ENCODE assay signal across 27 cellular contexts in genomic region chr6:109671721-109672120, GRCh38. TPM values are rescaled to one million over a fixed set of nuclear protein-coding genes. Genes with fewer than 3 reads are reported as not detected.
DNase-seq lines count a peak whose midpoint lies in the region; ATAC-seq and TF ChIP-seq lines count a peak whose summit lies in the region.
"Had no signal": no experiment of that assay in that cellular context is flagged by ENCODE, and none has a peak within 500 bp of the region (broad histone marks: within the 10 kb centered on the region; RNA-seq: fewer than 3 reads in every experiment).

No MANE protein-coding gene starts in this region.

- H3K4me2 ChIP-seq in GM23338, result 0 out of 2 replicates have a peak overlapping the region, but pooled peaks have one; percentile 22
- H3K4me2 ChIP-seq in smooth muscle cell, result peak overlapping the region; percentile 70
- H3K4me2 ChIP-seq: hepatocyte had no signal

- ATAC-seq in GM23338, result no peak
- ATAC-seq: activated CD4-positive, CD25-positive, alpha-beta regulatory T cell treated with anti-CD3 and anti-CD28 coated beads, Interleukin-2, amount 50 U/mL, for 24 hours; activated CD8-positive, alpha-beta T cell treated with anti-CD3 and anti-CD28 coated beads, Interleukin-2, amount 10 ng/mL, durations not matched to agents 7 days and 5 days; left lung; naive thymus-derived CD8-positive, alpha-beta T cell; Panc1 had no signal

- H3K4me3 ChIP-seq in GM23338, result no peak overlapping the region
- H3K4me3 ChIP-seq in adipocyte (ENCODE audit: low read length), result no peak overlapping the region
- H3K4me3 ChIP-seq in smooth muscle cell, result no peak overlapping the region
- H3K4me3 ChIP-seq: hepatocyte, left lung, right atrium auricular region, transverse colon had no signal

- no peak for DNase-seq in GM23338 (ENCODE audit: low spot score)
- peak; percentile 54 for DNase-seq in adipocyte (ENCODE audit: low read depth)
- peak; percentile 42 for DNase-seq in fibroblast of peridontal ligament (ENCODE audit: extremely low read depth)
- DNase-seq in smooth muscle cell (lab: John Stamatoyannopoulos, UW; ENCODE audit: unreplicated experiment), result no peak
- DNase-seq in CD14-positive monocyte (ENCODE audit: low spot score), result no peak
- no peak for DNase-seq in stimulated activated CD4-positive, alpha-beta T cell treated with anti-CD3 and anti-CD28 coated beads, Interleukin-15, amount 100 ng/mL, for 24 hours
- DNase-seq in effector CD4-positive, alpha-beta T cell, result no peak
- DNase-seq: activated CD8-positive, alpha-beta T cell treated with anti-CD3 and anti-CD28 coated beads, Interleukin-2, amount 10 ng/mL, durations not matched to agents 7 days and 5 days; activated naive CD4-positive, alpha-beta T cell treated with Interleukin-2 at 50 U/mL for 16 hours; amygdala; central memory CD4-positive, alpha-beta T cell; DMS153; foreskin melanocyte; GF-D8; KG1; left lung; naive thymus-derived CD8-positive, alpha-beta T cell; NCI-H146; NCI-H510A; NK-92 treated with Interleukin-12 subunit alpha and Interleukin-12 subunit beta, amount 100 ng/mL, for 24 hours; SIG-M5; transverse colon had no signal

- H3K4me1 Mint-ChIP-seq in GM23338, result peaks cover 13% of the 10 kb centered on the region
- no peaks in the 10 kb centered on the region for H3K4me1 Mint-ChIP-seq in CD14-positive monocyte
- H3K4me1 Mint-ChIP-seq: naive thymus-derived CD8-positive, alpha-beta T cell had no signal

- no peak overlapping the region for H3K4me3 Mint-ChIP-seq in GM23338
- no peak overlapping the region for H3K4me3 Mint-ChIP-seq in CD14-positive monocyte
- H3K4me3 Mint-ChIP-seq: activated CD8-positive, alpha-beta T cell treated with anti-CD3 and anti-CD28 coated beads, Interleukin-2, amount 10 ng/mL, durations not matched to agents 7 days and 5 days; B cell; naive thymus-derived CD8-positive, alpha-beta T cell had no signal

- H3K27me3 Mint-ChIP-seq in GM23338 (ENCODE audit: insufficient read depth, low read depth, poor library complexity) (no peaks in the 10 kb centered on the region), CD14-positive monocyte (ENCODE audit: low read depth in 3 of 3) (no peaks in the 10 kb centered on the region)
- H3K27me3 Mint-ChIP-seq: B cell; naive thymus-derived CD8-positive, alpha-beta T cell had no signal

- H3K9ac ChIP-seq in adipocyte (ENCODE audit: low read length) (no peak overlapping the region), smooth muscle cell (ENCODE audit: low read depth) (no peak overlapping the region)

- H3K4me1 ChIP-seq in GM23338 (ENCODE audit: insufficient read depth) (peaks cover 15% of the 10 kb centered on the region; the same call in 1 of the 2 replicates), adipocyte (ENCODE audit: control insufficient read depth, insufficient read depth, low read length) (peaks cover 4% of the 10 kb centered on the region), smooth muscle cell (ENCODE audit: low read depth) (peaks cover 7% of the 10 kb centered on the region)
- H3K4me1 ChIP-seq: left lung, right atrium auricular region, transverse colon had no signal

- H3K27ac Mint-ChIP-seq in GM23338, result no peak overlapping the region
- H3K27ac Mint-ChIP-seq in CD14-positive monocyte, result no peak overlapping the region
- H3K27ac Mint-ChIP-seq: activated CD8-positive, alpha-beta T cell treated with anti-CD3 and anti-CD28 coated beads, Interleukin-2, amount 10 ng/mL, durations not matched to agents 7 days and 5 days; B cell had no signal

- H4K20me1 ChIP-seq in GM23338 (replicated peaks; ENCODE audit: insufficient read depth) (no peaks in the 10 kb centered on the region), smooth muscle cell (ENCODE audit: low read depth) (no peaks in the 10 kb centered on the region)

- no peak overlapping the region for H3K27ac ChIP-seq in GM23338 (ENCODE audit: low read depth)
- H3K27ac ChIP-seq in smooth muscle cell (ENCODE audit: low read depth), result peak overlapping the region; percentile 25
- H3K27ac ChIP-seq: hepatocyte, left lung, right atrium auricular region, transverse colon had no signal

- H3K79me2 ChIP-seq in GM23338 (replicated peaks; ENCODE audit: insufficient read depth) (no peaks in the 10 kb centered on the region), smooth muscle cell (ENCODE audit: low read depth) (no peaks in the 10 kb centered on the region)
- H3K79me2 ChIP-seq: hepatocyte had no signal

- H3F3A ChIP-seq in GM23338 (replicated peaks; ENCODE audit: low read depth), result no peaks in the 10 kb centered on the region
- H3F3A ChIP-seq in smooth muscle cell (ENCODE audit: low read depth), result no peaks in the 10 kb centered on the region

- H3K9me3 Mint-ChIP-seq in GM23338 (no peaks in the 10 kb centered on the region), CD14-positive monocyte (peaks cover 0 to 6% (median 2%) of the 10 kb centered on the region in 7 donors)

- H3K36me3 Mint-ChIP-seq in GM23338 (ENCODE audit: low read depth), result no peaks in the 10 kb centered on the region; the same call in 2 of the 3 replicates
- H3K36me3 Mint-ChIP-seq in CD14-positive monocyte, result peaks cover 8 to 17% of the 10 kb centered on the region in 2 donors

- H3K27me3 ChIP-seq in GM23338 (ENCODE audit: insufficient read depth) (no peaks in the 10 kb centered on the region), adipocyte (replicated peaks; ENCODE audit: control insufficient read depth, insufficient read depth, low read length) (no peaks in the 10 kb centered on the region), smooth muscle cell (ENCODE audit: low read depth) (no peaks in the 10 kb centered on the region)
- H3K27me3 ChIP-seq: hepatocyte, left lung, right atrium auricular region, transverse colon had no signal

- H3K36me3 ChIP-seq in GM23338 (ENCODE audit: insufficient read depth), result no peaks in the 10 kb centered on the region
- no peaks in the 10 kb centered on the region for H3K36me3 ChIP-seq in adipocyte (ENCODE audit: control insufficient read depth, insufficient read depth, low read length, severe bottlenecking)
- H3K36me3 ChIP-seq in smooth muscle cell (ENCODE audit: low read depth), result no peaks in the 10 kb centered on the region
- H3K36me3 ChIP-seq: right atrium auricular region had no signal

- TF ChIP-seq CTCF in GM23338 (conservative IDR thresholded peaks at IDR 0.05; ENCODE audit: low read depth in 2 of 2) (no peak), smooth muscle cell (IDR thresholded peaks at IDR 0.05; ENCODE audit: borderline replicate concordance, insufficient read depth, poor library complexity, severe bottlenecking) (no peak), CD14-positive monocyte (IDR thresholded peaks at IDR 0.05) (no peak)

- no peaks in the 10 kb centered on the region for H3K9me2 ChIP-seq in GM23338 (ENCODE audit: insufficient read depth)

- H3K9me3 ChIP-seq in adipocyte (ENCODE audit: control insufficient read depth, low read length) (no peaks in the 10 kb centered on the region), smooth muscle cell (replicated peaks; ENCODE audit: low read depth) (no peaks in the 10 kb centered on the region)
- H3K9me3 ChIP-seq: left lung, right atrium auricular region, transverse colon had no signal

- 24% methylated on average over 1 of the region's 1 CpG for WGBS in smooth muscle cell (ENCODE audit: low lambda C conversion rate)

- no peak overlapping the region for H2AFZ ChIP-seq in GM23338
- no peak overlapping the region for H2AFZ ChIP-seq in smooth muscle cell (ENCODE audit: low read depth)
- H2AFZ ChIP-seq: hepatocyte had no signal

- intact Hi-C loops in CD14-positive monocyte (cut with micrococcal nuclease), result no loop called here

TF ChIP-seq in GM23338, 12 proteins besides CTCF, POLR2A, EP300 and RAD21 (continues in another document):
- TF ChIP-seq, protein P1, sequence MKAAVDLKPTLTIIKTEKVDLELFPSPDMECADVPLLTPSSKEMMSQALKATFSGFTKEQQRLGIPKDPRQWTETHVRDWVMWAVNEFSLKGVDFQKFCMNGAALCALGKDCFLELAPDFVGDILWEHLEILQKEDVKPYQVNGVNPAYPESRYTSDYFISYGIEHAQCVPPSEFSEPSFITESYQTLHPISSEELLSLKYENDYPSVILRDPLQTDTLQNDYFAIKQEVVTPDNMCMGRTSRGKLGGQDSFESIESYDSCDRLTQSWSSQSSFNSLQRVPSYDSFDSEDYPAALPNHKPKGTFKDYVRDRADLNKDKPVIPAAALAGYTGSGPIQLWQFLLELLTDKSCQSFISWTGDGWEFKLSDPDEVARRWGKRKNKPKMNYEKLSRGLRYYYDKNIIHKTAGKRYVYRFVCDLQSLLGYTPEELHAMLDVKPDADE (IDR thresholded peaks at IDR 0.05), result no peak
- TF ChIP-seq, protein P2, sequence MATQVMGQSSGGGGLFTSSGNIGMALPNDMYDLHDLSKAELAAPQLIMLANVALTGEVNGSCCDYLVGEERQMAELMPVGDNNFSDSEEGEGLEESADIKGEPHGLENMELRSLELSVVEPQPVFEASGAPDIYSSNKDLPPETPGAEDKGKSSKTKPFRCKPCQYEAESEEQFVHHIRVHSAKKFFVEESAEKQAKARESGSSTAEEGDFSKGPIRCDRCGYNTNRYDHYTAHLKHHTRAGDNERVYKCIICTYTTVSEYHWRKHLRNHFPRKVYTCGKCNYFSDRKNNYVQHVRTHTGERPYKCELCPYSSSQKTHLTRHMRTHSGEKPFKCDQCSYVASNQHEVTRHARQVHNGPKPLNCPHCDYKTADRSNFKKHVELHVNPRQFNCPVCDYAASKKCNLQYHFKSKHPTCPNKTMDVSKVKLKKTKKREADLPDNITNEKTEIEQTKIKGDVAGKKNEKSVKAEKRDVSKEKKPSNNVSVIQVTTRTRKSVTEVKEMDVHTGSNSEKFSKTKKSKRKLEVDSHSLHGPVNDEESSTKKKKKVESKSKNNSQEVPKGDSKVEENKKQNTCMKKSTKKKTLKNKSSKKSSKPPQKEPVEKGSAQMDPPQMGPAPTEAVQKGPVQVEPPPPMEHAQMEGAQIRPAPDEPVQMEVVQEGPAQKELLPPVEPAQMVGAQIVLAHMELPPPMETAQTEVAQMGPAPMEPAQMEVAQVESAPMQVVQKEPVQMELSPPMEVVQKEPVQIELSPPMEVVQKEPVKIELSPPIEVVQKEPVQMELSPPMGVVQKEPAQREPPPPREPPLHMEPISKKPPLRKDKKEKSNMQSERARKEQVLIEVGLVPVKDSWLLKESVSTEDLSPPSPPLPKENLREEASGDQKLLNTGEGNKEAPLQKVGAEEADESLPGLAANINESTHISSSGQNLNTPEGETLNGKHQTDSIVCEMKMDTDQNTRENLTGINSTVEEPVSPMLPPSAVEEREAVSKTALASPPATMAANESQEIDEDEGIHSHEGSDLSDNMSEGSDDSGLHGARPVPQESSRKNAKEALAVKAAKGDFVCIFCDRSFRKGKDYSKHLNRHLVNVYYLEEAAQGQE (IDR thresholded peaks at IDR 0.05; ENCODE audit: unreplicated experiment), result no peak

RNA-seq across cellular contexts. Expression of gene AK9, which starts 19.3 kb away (rescaled TPM):
- 2.0 and 5.0 TPM in 2 replicates for total RNA-seq in GM23338 (2014; rRNA removed; shearing (Covaris generic))
- polyA plus RNA-seq in GM23338 (2016; fragmentation: Nextera tagmentation; extraction: Ambion mirVana), result 5.5 and 6.4 TPM in 2 replicates
- total RNA-seq in smooth muscle cell, result 3.8 and 7.2 TPM in 2 replicates
- polyA plus RNA-seq in smooth muscle cell, result 1.9 and 2.0 TPM in 2 replicates
- 1 to 10 TPM; 2.8 to 3.1 TPM for polyA plus RNA-seq in CD14-positive monocyte

RNA-seq across cellular contexts. Expression of gene FIG4, which starts 19.4 kb away (rescaled TPM):
- 12.7 and 16.9 TPM in 2 replicates for total RNA-seq in GM23338 (2014; rRNA removed; shearing (Covaris generic))
- polyA plus RNA-seq in GM23338 (2016; fragmentation: Nextera tagmentation; extraction: Ambion mirVana) (6.7 and 7.0 TPM in 2 replicates), smooth muscle cell (11.2 and 12.1 TPM in 2 replicates), CD14-positive monocyte (10 to 100 TPM; 53.7 to 65.3 TPM)
- total RNA-seq in smooth muscle cell, result 12.4 and 32.8 TPM in 2 replicates

Comparison
In these comparisons a context has a peak if more than half of its experiments do, and no peak if none do; other contexts are left out.
1. DNase-seq: peak in adipocyte (single experiment) and fibroblast of peridontal ligament (single experiment); none in GM23338 (single experiment), smooth muscle cell (single experiment), CD14-positive monocyte (single experiment), stimulated activated CD4-positive, alpha-beta T cell treated with anti-CD3 and anti-CD28 coated beads, Interleukin-15, amount 100 ng/mL, for 24 hours (single experiment) and effector CD4-positive, alpha-beta T cell (single experiment).